9 cellular contexts compared by ENCODE assay signal in genomic region chr1:3069491-3070303, GRCh38. TPM values are rescaled to one million over a fixed set of nuclear protein-coding genes. Genes with fewer than 3 reads are reported as not detected.
DNase-seq lines count a peak whose midpoint lies in the region; ATAC-seq and TF ChIP-seq lines count a peak whose summit lies in the region.
"Had no signal": no experiment of that assay in that cellular context is flagged by ENCODE, and none has a peak within 500 bp of the region (broad histone marks: within the 10 kb centered on the region; RNA-seq: fewer than 3 reads in every experiment).

No MANE protein-coding gene starts in this region.

- DNase-seq in NCI-H2171 treated with DMSO at 0.1 percent for 48 hours (lab: John Stamatoyannopoulos, UW): peak; percentile 55
- DNase-seq in NCI-H2171 (lab: John Stamatoyannopoulos, UW): no peak
- DNase-seq in RWPE1 (ENCODE audit: low spot score): peak; percentile 23
- no peak for DNase-seq in esophagus squamous epithelium (lab: John Stamatoyannopoulos, UW)
- DNase-seq in aorta: peak; percentile 64 to 80
- DNase-seq in occipital lobe (lab: John Stamatoyannopoulos, UW): no peak
- DNase-seq: DND-41 had no signal

- 0 out of 2 replicates have a peak, but pooled peaks have one; percentile 21 for TF ChIP-seq CTCF in RWPE1 (conservative IDR thresholded peaks at IDR 0.05; ENCODE audit: low read depth)
- peak in 1 of 6 experiments; percentile 5 for TF ChIP-seq CTCF in esophagus squamous epithelium (IDR thresholded peaks at IDR 0.05)

- 0% methylated on average over 2 to 15 of the region's 91 CpGs for WGBS in esophagus squamous epithelium, 2 donors
- WGBS in aorta, 2 donors: 1% methylated on average over 55 to 91 of the region's 91 CpGs

- ATAC-seq in aorta (ENCODE audit: low FRiP score) (peak; percentile 40), HG03378 (IDR thresholded peaks at IDR 0.05; ENCODE audit: unreplicated experiment) (no peak)

- POLR2A ChIA-PET in RWPE1 (lab: Yijun Ruan, JAX; ENCODE audit: low non-redundant PET): interaction anchor here (0.5 to 0.6 kb wide), 2 partner anchors 89 to 139 kb away, joined by 3 to 13 read pairs; no protein-coding TSS in a partner anchor

- TF ChIP-seq POLR2A in esophagus squamous epithelium (IDR thresholded peaks at IDR 0.05): no peak

- H3K27me3 ChIP-seq in esophagus squamous epithelium (peaks cover 28 to 98% (median 47%) of the 10 kb centered on the region in 4 donors), muscle layer of colon (ENCODE audit: control insufficient read depth in 1 of 2, insufficient read depth in 2 of 2, low read length in 2 of 2) (peaks cover 58 to 89% of the 10 kb centered on the region in 2 donors), aorta (ENCODE audit: control insufficient read depth in 1 of 2, insufficient read depth in 2 of 2, low read length in 1 of 2) (no peaks in the 10 kb centered on the region)

- no peaks in the 10 kb centered on the region for H3K36me3 ChIP-seq in esophagus squamous epithelium
- no peaks in the 10 kb centered on the region for H3K36me3 ChIP-seq in muscle layer of colon (ENCODE audit: insufficient read depth, low read length)
- H3K36me3 ChIP-seq in aorta (ENCODE audit: control insufficient read depth in 1 of 2, insufficient read depth in 2 of 2, low read length in 1 of 2): no peaks in the 10 kb centered on the region

- H3K27ac ChIP-seq in RWPE1 (peak overlapping the region; percentile 34; the same call in 1 of the 2 replicates), esophagus squamous epithelium (peak overlapping the region; percentile 50 to 80 (median 66)), muscle layer of colon (ENCODE audit: low read depth, low read length) (no peak overlapping the region), aorta (ENCODE audit: low read depth in 1 of 2, low read length in 2 of 2) (peak overlapping the region; percentile 96 to 98)

- intact Hi-C loops in esophagus squamous epithelium (cut with DNase I) (no loop called here), aorta (cut with DNase I) (loop anchor here (5.0 kb wide), 6 partner anchors 57 to 353 kb away; no protein-coding TSS in a partner anchor)

- H3K4me3 ChIP-seq in esophagus squamous epithelium (peak overlapping the region; percentile 49 to 86 (median 63)), muscle layer of colon (ENCODE audit: low read depth in 1 of 2, low read length in 2 of 2) (peak overlapping the region; percentile 64 to 71), aorta (ENCODE audit: low read length in 2 of 2) (peak overlapping the region; percentile 90 to 94)

- H3K9ac ChIP-seq in muscle layer of colon (ENCODE audit: low read length): no peak overlapping the region

- H3K4me1 ChIP-seq in esophagus squamous epithelium (peaks cover 17 to 53% (median 28%) of the 10 kb centered on the region in 3 donors), muscle layer of colon (ENCODE audit: insufficient read depth, low read length) (no peaks in the 10 kb centered on the region), aorta (ENCODE audit: control insufficient read depth in 1 of 2, insufficient read depth in 2 of 2, low read length in 2 of 2) (no peaks in the 10 kb centered on the region)

- CTCF ChIA-PET in RWPE1 (lab: Yijun Ruan, JAX): interaction anchor here (1.0 kb wide), 1 partner anchor 354 kb away, joined by 3 read pairs; no protein-coding TSS in a partner anchor

- H3K9me3 ChIP-seq in esophagus squamous epithelium: no peaks in the 10 kb centered on the region
- H3K9me3 ChIP-seq in muscle layer of colon (ENCODE audit: low read length): no peaks in the 10 kb centered on the region
- no peaks in the 10 kb centered on the region for H3K9me3 ChIP-seq in aorta (ENCODE audit: control insufficient read depth, low read length)

RNA-seq across cellular contexts. Expression of gene PRDM16, which starts 0.7 kb away (rescaled TPM):
- total RNA-seq in esophagus squamous epithelium: under 1 TPM; 0.08 to 0.19 (median 0.12) TPM
- total RNA-seq in aorta: 10 to 100 TPM; 61.9 to 80.7 TPM
- 10 to 100 TPM in 1 of 2 donors, 1 to 10 TPM in 1; 5.0 to 21.1 TPM for polyA plus RNA-seq in aorta
- 6.7 TPM for total RNA-seq in occipital lobe

RNA-seq across cellular contexts. Expression of gene ACTRT2, which starts 48.4 kb away (rescaled TPM):
- total RNA-seq in esophagus squamous epithelium (not detected), aorta (not detected), occipital lobe (not detected)
- polyA plus RNA-seq in aorta: not detected

Comparison
In these comparisons a context has a peak if more than half of its experiments do, and no peak if none do; other contexts are left out.
1. DNase-seq: peak in NCI-H2171 treated with DMSO at 0.1 percent for 48 hours (single experiment), RWPE1 (single experiment) and aorta (2 of 2); none in NCI-H2171 (single experiment), esophagus squamous epithelium (single experiment) and occipital lobe (single experiment).
2. Peak in every context shown above with its lines, with median percentiles within 50 percentile points of each other: H3K4me3 ChIP-seq.